Comparison of ENCODE assay signal across 30 cellular contexts in genomic region chr5:16763211-16763610, GRCh38.
"Had no signal": no experiment of that assay in that cellular context is flagged by ENCODE, and none has a peak within 500 bp of the region (broad histone marks: within the 10 kb centered on the region; RNA-seq: fewer than 3 reads in every experiment).

No MANE protein-coding gene starts in this region.

- FAIRE-seq: colon, frontal cortex had no signal

- H3K27ac ChIP-seq: adrenal gland, body of pancreas had no signal

- DNase-seq: activated CD4-positive, alpha-beta memory T cell treated with anti-CD3 and anti-CD28 coated beads for 36 hours; activated CD4-positive, alpha-beta T cell treated with anti-CD3 and anti-CD28 coated beads for 36 hours; activated CD4-positive, alpha-beta T cell treated with anti-CD3 and anti-CD28 coated beads, Interleukin-2, amount 10 ng/mL, durations not matched to agents 24 days and 14 days; activated CD4-positive, CD25-positive, alpha-beta regulatory T cell; activated CD4-positive, CD25-positive, alpha-beta regulatory T cell treated with anti-CD3 and anti-CD28 coated beads, Interleukin-2, amount 50 U/mL, for 72 hours; activated CD8-positive, alpha-beta memory T cell treated with anti-CD3 and anti-CD28 coated beads, Interleukin-2, amount 10 ng/mL, durations not matched to agents 7 days and 5 days; activated CD8-positive, alpha-beta memory T cell treated with anti-CD3 and anti-CD28 coated beads, Interleukin-2, amount 50 U/mL, for 4 hours; activated CD8-positive, alpha-beta T cell treated with anti-CD3 and anti-CD28 coated beads, Interleukin-2, amount 10 ng/mL, durations not matched to agents 7 days and 5 days; activated effector memory CD4-positive, alpha-beta T cell treated with anti-CD3 and anti-CD28 coated beads, Interleukin-2, amount 50 U/mL, for 16 hours; activated naive CD4-positive, alpha-beta T cell treated with anti-CD3 and anti-CD28 coated beads for 36 hours; activated naive CD8-positive, alpha-beta T cell treated with anti-CD3 and anti-CD28 coated beads for 36 hours; activated naive CD8-positive, alpha-beta T cell treated with anti-CD3 and anti-CD28 coated beads, Interleukin-2, amount 50 U/mL, for 24 hours; activated T-cell treated with anti-CD3 and anti-CD28 coated beads, Interleukin-2, amount 50 U/mL, for 1 hour; activated T-cell treated with anti-CD3 and anti-CD28 coated beads, Interleukin-2, amount 50 U/mL, for 48 hours; adrenal gland; amygdala; aorta; body of pancreas; caudate nucleus; cortex of kidney; effector CD8-positive, alpha-beta T cell; foreskin fibroblast; head of caudate nucleus; T-helper 2 cell had no signal

- H3K4me3 Mint-ChIP-seq: activated CD4-positive, alpha-beta memory T cell treated with anti-CD3 and anti-CD28 coated beads for 36 hours; activated CD4-positive, alpha-beta T cell treated with anti-CD3 and anti-CD28 coated beads for 36 hours; activated CD4-positive, alpha-beta T cell treated with anti-CD3 and anti-CD28 coated beads, Interleukin-2, amount 10 ng/mL, durations not matched to agents 24 days and 14 days; activated CD8-positive, alpha-beta memory T cell treated with anti-CD3 and anti-CD28 coated beads, Interleukin-2, amount 10 ng/mL, durations not matched to agents 7 days and 5 days; activated CD8-positive, alpha-beta T cell treated with anti-CD3 and anti-CD28 coated beads, Interleukin-2, amount 10 ng/mL, durations not matched to agents 7 days and 5 days; activated naive CD4-positive, alpha-beta T cell treated with anti-CD3 and anti-CD28 coated beads for 36 hours; activated naive CD4-positive, alpha-beta T cell treated with anti-CD3 and anti-CD28 coated beads, Interleukin-2, amount 50 U/mL, for 24 hours; activated naive CD8-positive, alpha-beta T cell treated with anti-CD3 and anti-CD28 coated beads for 36 hours; activated naive CD8-positive, alpha-beta T cell treated with anti-CD3 and anti-CD28 coated beads, Interleukin-2, amount 50 U/mL, for 24 hours; activated T-helper 1 cell treated with anti-CD3 and anti-CD28 coated beads, Interleukin-12 subunit alpha, Interleukin-12 subunit beta, Interleukin-2, Interleukin-4 antibody, amounts not matched to agents 30 ng/mL and 10 ng/mL and 1 ng/mL, durations not matched to agents 14 hours and 24 hours and 36 hours had no signal

- H3K4me3 ChIP-seq: adrenal gland, body of pancreas had no signal

- H3K9me3 ChIP-seq: adrenal gland, body of pancreas had no signal

- H3K36me3 Mint-ChIP-seq: activated CD4-positive, alpha-beta memory T cell treated with anti-CD3 and anti-CD28 coated beads for 36 hours; activated CD8-positive, alpha-beta memory T cell treated with anti-CD3 and anti-CD28 coated beads, Interleukin-2, amount 10 ng/mL, durations not matched to agents 7 days and 5 days; activated naive CD4-positive, alpha-beta T cell treated with anti-CD3 and anti-CD28 coated beads, Interleukin-2, amount 50 U/mL, for 24 hours; activated naive CD8-positive, alpha-beta T cell treated with anti-CD3 and anti-CD28 coated beads for 36 hours had no signal

- H3K27ac Mint-ChIP-seq: activated CD4-positive, alpha-beta memory T cell treated with anti-CD3 and anti-CD28 coated beads for 36 hours; activated CD4-positive, alpha-beta T cell treated with anti-CD3 and anti-CD28 coated beads for 36 hours; activated CD4-positive, alpha-beta T cell treated with anti-CD3 and anti-CD28 coated beads, Interleukin-2, amount 10 ng/mL, durations not matched to agents 24 days and 14 days; activated CD8-positive, alpha-beta memory T cell treated with anti-CD3 and anti-CD28 coated beads, Interleukin-2, amount 10 ng/mL, durations not matched to agents 7 days and 5 days; activated CD8-positive, alpha-beta T cell treated with anti-CD3 and anti-CD28 coated beads, Interleukin-2, amount 10 ng/mL, durations not matched to agents 7 days and 5 days; activated naive CD4-positive, alpha-beta T cell treated with anti-CD3 and anti-CD28 coated beads for 36 hours; activated naive CD4-positive, alpha-beta T cell treated with anti-CD3 and anti-CD28 coated beads, Interleukin-2, amount 50 U/mL, for 24 hours; activated naive CD8-positive, alpha-beta T cell treated with anti-CD3 and anti-CD28 coated beads for 36 hours; activated naive CD8-positive, alpha-beta T cell treated with anti-CD3 and anti-CD28 coated beads, Interleukin-2, amount 50 U/mL, for 24 hours; activated T-helper 1 cell treated with anti-CD3 and anti-CD28 coated beads, Interleukin-12 subunit alpha, Interleukin-12 subunit beta, Interleukin-2, Interleukin-4 antibody, amounts not matched to agents 30 ng/mL and 10 ng/mL and 1 ng/mL, durations not matched to agents 14 hours and 24 hours and 36 hours; activated T-helper 2 cell treated with anti-CD3 and anti-CD28 coated beads, Interferon-gamma antibody, Interleukin-2, Interleukin-4, amounts not matched to agents 10 μg/mL and 5 μg/mL and 100 μg/mL, durations not matched to agents 14 hours and 24 hours and 36 hours had no signal

- ATAC-seq: activated CD4-positive, alpha-beta T cell treated with anti-CD3 and anti-CD28 coated beads for 36 hours; activated CD8-positive, alpha-beta memory T cell treated with anti-CD3 and anti-CD28 coated beads, Interleukin-2, amount 10 ng/mL, durations not matched to agents 7 days and 5 days; activated CD8-positive, alpha-beta T cell treated with anti-CD3 and anti-CD28 coated beads, Interleukin-2, amount 10 ng/mL, durations not matched to agents 7 days and 5 days; activated naive CD8-positive, alpha-beta T cell treated with anti-CD3 and anti-CD28 coated beads, Interleukin-2, amount 50 U/mL, for 24 hours; body of pancreas; esophagus mucosa had no signal

- H3K27me3 ChIP-seq: adrenal gland, body of pancreas had no signal

- H3K9me3 Mint-ChIP-seq: activated CD4-positive, alpha-beta memory T cell treated with anti-CD3 and anti-CD28 coated beads for 36 hours; activated CD4-positive, alpha-beta T cell treated with anti-CD3 and anti-CD28 coated beads, Interleukin-2, amount 10 ng/mL, durations not matched to agents 24 days and 14 days; activated naive CD4-positive, alpha-beta T cell treated with anti-CD3 and anti-CD28 coated beads for 36 hours; activated naive CD4-positive, alpha-beta T cell treated with anti-CD3 and anti-CD28 coated beads, Interleukin-2, amount 50 U/mL, for 24 hours; activated naive CD8-positive, alpha-beta T cell treated with anti-CD3 and anti-CD28 coated beads for 36 hours; activated naive CD8-positive, alpha-beta T cell treated with anti-CD3 and anti-CD28 coated beads, Interleukin-2, amount 50 U/mL, for 24 hours; activated T-helper 1 cell treated with anti-CD3 and anti-CD28 coated beads, Interleukin-12 subunit alpha, Interleukin-12 subunit beta, Interleukin-2, Interleukin-4 antibody, amounts not matched to agents 30 ng/mL and 10 ng/mL and 1 ng/mL, durations not matched to agents 14 hours and 24 hours and 36 hours; activated T-helper 2 cell treated with anti-CD3 and anti-CD28 coated beads, Interferon-gamma antibody, Interleukin-2, Interleukin-4, amounts not matched to agents 10 μg/mL and 5 μg/mL and 100 μg/mL, durations not matched to agents 14 hours and 24 hours and 36 hours had no signal

- H3K27me3 Mint-ChIP-seq: activated CD4-positive, alpha-beta memory T cell treated with anti-CD3 and anti-CD28 coated beads for 36 hours; activated CD4-positive, alpha-beta T cell treated with anti-CD3 and anti-CD28 coated beads for 36 hours; activated CD4-positive, alpha-beta T cell treated with anti-CD3 and anti-CD28 coated beads, Interleukin-2, amount 10 ng/mL, durations not matched to agents 24 days and 14 days; activated CD8-positive, alpha-beta memory T cell treated with anti-CD3 and anti-CD28 coated beads, Interleukin-2, amount 10 ng/mL, durations not matched to agents 7 days and 5 days; activated naive CD4-positive, alpha-beta T cell treated with anti-CD3 and anti-CD28 coated beads, Interleukin-2, amount 50 U/mL, for 24 hours; activated naive CD8-positive, alpha-beta T cell treated with anti-CD3 and anti-CD28 coated beads for 36 hours; activated naive CD8-positive, alpha-beta T cell treated with anti-CD3 and anti-CD28 coated beads, Interleukin-2, amount 50 U/mL, for 24 hours had no signal

- H3K4me1 ChIP-seq: adrenal gland, body of pancreas had no signal
